In genomic region chr10:93254180-93254847, GRCh38 we compare ENCODE assay signal across 1 cellular context.
A peak's percentile ranks its signal among the peaks of the same experiment; 100 is the strongest.
TF ChIP-seq lines count a peak whose summit lies in the region.

No MANE protein-coding gene starts in this region.

TF ChIP-seq in HepG2, 621 proteins besides CTCF, POLR2A, EP300 and RAD21 (continued from another document and continues in another):
- TF ChIP-seq HNF4G (IDR thresholded peaks at IDR 0.05; ENCODE audit: borderline replicate concordance, low read depth, low read length), result peak; percentile 90
- peak; percentile 92 for TF ChIP-seq HNF4G (CRISPR knock-in tag; IDR thresholded peaks at IDR 0.05; ENCODE audit: borderline replicate concordance, low read depth)
- TF ChIP-seq, protein P1, sequence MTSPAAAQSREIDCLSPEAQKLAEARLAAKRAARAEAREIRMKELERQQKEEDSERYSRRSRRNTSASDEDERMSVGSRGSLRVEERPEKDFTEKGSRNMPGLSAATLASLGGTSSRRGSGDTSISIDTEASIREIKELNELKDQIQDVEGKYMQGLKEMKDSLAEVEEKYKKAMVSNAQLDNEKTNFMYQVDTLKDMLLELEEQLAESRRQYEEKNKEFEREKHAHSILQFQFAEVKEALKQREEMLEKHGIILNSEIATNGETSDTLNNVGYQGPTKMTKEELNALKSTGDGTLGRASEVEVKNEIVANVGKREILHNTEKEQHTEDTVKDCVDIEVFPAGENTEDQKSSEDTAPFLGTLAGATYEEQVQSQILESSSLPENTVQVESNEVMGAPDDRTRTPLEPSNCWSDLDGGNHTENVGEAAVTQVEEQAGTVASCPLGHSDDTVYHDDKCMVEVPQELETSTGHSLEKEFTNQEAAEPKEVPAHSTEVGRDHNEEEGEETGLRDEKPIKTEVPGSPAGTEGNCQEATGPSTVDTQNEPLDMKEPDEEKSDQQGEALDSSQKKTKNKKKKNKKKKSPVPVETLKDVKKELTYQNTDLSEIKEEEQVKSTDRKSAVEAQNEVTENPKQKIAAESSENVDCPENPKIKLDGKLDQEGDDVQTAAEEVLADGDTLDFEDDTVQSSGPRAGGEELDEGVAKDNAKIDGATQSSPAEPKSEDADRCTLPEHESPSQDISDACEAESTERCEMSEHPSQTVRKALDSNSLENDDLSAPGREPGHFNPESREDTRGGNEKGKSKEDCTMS (CRISPR knock-in tag; conservative IDR thresholded peaks at IDR 0.05), result no peak
- peak; percentile 84 for TF ChIP-seq TEAD3 (CRISPR knock-in tag; optimal IDR thresholded peaks at IDR 0.05; ENCODE audit: borderline replicate concordance)
- TF ChIP-seq SNAPC4 (CRISPR knock-in tag; IDR thresholded peaks at IDR 0.05), result no peak
- TF ChIP-seq, protein P2, sequence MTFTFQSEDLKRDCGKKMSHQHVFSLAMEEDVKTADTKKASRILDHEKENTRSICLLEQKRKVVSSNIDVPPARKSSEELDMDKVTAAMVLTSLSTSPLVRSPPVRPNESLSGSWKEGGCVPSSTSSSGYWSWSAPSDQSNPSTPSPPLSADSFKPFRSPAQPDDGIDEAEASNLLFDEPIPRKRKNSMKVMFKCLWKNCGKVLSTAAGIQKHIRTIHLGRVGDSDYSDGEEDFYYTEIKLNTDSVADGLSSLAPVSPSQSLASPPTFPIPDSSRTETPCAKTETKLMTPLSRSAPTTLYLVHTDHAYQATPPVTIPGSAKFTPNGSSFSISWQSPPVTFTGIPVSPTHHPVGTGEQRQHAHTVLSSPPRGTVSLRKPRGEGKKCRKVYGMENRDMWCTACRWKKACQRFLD (CRISPR knock-in tag; IDR thresholded peaks at IDR 0.05; ENCODE audit: borderline replicate concordance), result no peak
- TF ChIP-seq FLYWCH1 (CRISPR knock-in tag; IDR thresholded peaks at IDR 0.05), result no peak
- TF ChIP-seq YEATS2 (CRISPR knock-in tag; IDR thresholded peaks at IDR 0.05; ENCODE audit: borderline replicate concordance), result no peak
- TF ChIP-seq NPAS2 (CRISPR knock-in tag; IDR thresholded peaks at IDR 0.05; ENCODE audit: borderline replicate concordance), result no peak
- no peak for TF ChIP-seq ZNF570 (CRISPR knock-in tag; IDR thresholded peaks at IDR 0.05; ENCODE audit: borderline replicate concordance)
- peak; percentile 37; the same call in 1 of the 2 replicates for TF ChIP-seq ATF2 (CRISPR knock-in tag; IDR thresholded peaks at IDR 0.05)
- TF ChIP-seq KAT2B (IDR thresholded peaks at IDR 0.05; ENCODE audit: borderline replicate concordance, low read depth, low read length), result no peak
- no peak for TF ChIP-seq SAFB2 (CRISPR knock-in tag; IDR thresholded peaks at IDR 0.05; ENCODE audit: borderline replicate concordance, low read depth)
- TF ChIP-seq ZFP91 (CRISPR knock-in tag; IDR thresholded peaks at IDR 0.05; ENCODE audit: borderline replicate concordance), result no peak
- no peak for TF ChIP-seq PCBP2 (optimal IDR thresholded peaks at IDR 0.05; ENCODE audit: low read depth, low read length, poor library complexity, severe bottlenecking)
- TF ChIP-seq ZNF660 (CRISPR knock-in tag; IDR thresholded peaks at IDR 0.05; ENCODE audit: borderline replicate concordance, low read depth), result no peak
- no peak for TF ChIP-seq GTF2F1 (IDR thresholded peaks at IDR 0.05; ENCODE audit: low read length)
- no peak for TF ChIP-seq TRAFD1 (CRISPR knock-in tag; IDR thresholded peaks at IDR 0.05; ENCODE audit: borderline replicate concordance)
- TF ChIP-seq NR2F2 (IDR thresholded peaks at IDR 0.05; ENCODE audit: borderline replicate concordance, low read depth), result peak; percentile 56
- peak; percentile 86 for TF ChIP-seq RXRB (CRISPR knock-in tag; IDR thresholded peaks at IDR 0.05; ENCODE audit: borderline replicate concordance)
- TF ChIP-seq GMEB1 (CRISPR knock-in tag; IDR thresholded peaks at IDR 0.05; ENCODE audit: borderline replicate concordance), result no peak
- no peak for TF ChIP-seq ZNF331 (CRISPR knock-in tag; IDR thresholded peaks at IDR 0.05)
- TF ChIP-seq RBFOX2 (IDR thresholded peaks at IDR 0.05; ENCODE audit: low read depth, low read length), result no peak
- no peak for TF ChIP-seq ZNF552 (CRISPR knock-in tag; IDR thresholded peaks at IDR 0.05; ENCODE audit: borderline replicate concordance)
- TF ChIP-seq CAMTA2 (CRISPR knock-in tag; IDR thresholded peaks at IDR 0.05; ENCODE audit: borderline replicate concordance), result no peak
- peak; percentile 86; the same call in 1 of the 2 replicates for TF ChIP-seq ZNF878 (CRISPR knock-in tag; IDR thresholded peaks at IDR 0.05)
- TF ChIP-seq ZNF264 (CRISPR knock-in tag; IDR thresholded peaks at IDR 0.05), result no peak
- TF ChIP-seq, protein P3, sequence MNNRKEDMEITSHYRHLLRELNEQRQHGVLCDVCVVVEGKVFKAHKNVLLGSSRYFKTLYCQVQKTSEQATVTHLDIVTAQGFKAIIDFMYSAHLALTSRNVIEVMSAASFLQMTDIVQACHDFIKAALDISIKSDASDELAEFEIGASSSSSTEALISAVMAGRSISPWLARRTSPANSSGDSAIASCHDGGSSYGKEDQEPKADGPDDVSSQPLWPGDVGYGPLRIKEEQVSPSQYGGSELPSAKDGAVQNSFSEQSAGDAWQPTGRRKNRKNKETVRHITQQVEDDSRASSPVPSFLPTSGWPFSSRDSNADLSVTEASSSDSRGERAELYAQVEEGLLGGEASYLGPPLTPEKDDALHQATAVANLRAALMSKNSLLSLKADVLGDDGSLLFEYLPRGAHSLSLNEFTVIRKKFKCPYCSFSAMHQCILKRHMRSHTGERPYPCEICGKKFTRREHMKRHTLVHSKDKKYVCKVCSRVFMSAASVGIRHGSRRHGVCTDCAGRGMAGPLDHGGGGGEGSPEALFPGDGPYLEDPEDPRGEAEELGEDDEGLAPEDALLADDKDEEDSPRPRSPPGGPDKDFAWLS (CRISPR knock-in tag; IDR thresholded peaks at IDR 0.05; ENCODE audit: borderline replicate concordance), result no peak
- TF ChIP-seq THAP11 (CRISPR knock-in tag; IDR thresholded peaks at IDR 0.05), result 0 out of 2 replicates have a peak, but pooled peaks have one; percentile 18
- TF ChIP-seq NFKBIZ (CRISPR knock-in tag; IDR thresholded peaks at IDR 0.05), result no peak
- TF ChIP-seq REPIN1 (CRISPR knock-in tag; IDR thresholded peaks at IDR 0.05; ENCODE audit: borderline replicate concordance, low read depth), result peak; percentile 57; the same call in 1 of the 2 replicates
- TF ChIP-seq HNF1A (IDR thresholded peaks at IDR 0.05; ENCODE audit: low read depth), result no peak
- TF ChIP-seq HNF1A (CRISPR knock-in tag; IDR thresholded peaks at IDR 0.05; ENCODE audit: borderline replicate concordance), result no peak
- TF ChIP-seq DPF2 (CRISPR knock-in tag; IDR thresholded peaks at IDR 0.05; ENCODE audit: borderline replicate concordance, low read depth), result peak; percentile 75; the same call in 1 of the 2 replicates
- TF ChIP-seq GABPA (IDR thresholded peaks at IDR 0.05; ENCODE audit: low read depth, low read length), result no peak
- TF ChIP-seq GABPA (CRISPR knock-in tag; IDR thresholded peaks at IDR 0.05; ENCODE audit: low read depth), result no peak
